ENCODE assay signal across 19 cellular contexts in the genomic region with DNA sequence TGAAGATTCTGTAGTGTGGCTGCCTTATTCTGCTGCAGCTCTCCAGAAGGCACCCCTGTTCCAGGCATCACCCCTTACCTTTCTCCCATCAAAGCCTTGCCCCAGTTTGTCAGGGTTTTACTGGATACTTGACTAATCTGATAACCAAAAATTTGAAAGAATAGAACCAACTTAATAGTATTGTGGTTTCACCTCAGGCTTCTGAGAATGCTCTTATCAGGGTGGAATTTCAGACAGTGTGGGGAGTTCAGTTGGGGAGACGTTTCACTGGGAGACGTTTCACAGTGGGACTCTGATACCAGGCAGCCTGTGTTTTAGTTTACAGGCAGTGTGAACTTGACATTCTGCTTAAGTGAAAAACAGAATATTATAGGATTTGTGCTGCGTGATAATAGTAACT.
"Had no signal": no experiment of that assay in that cellular context is flagged by ENCODE, and none has a peak within 500 bp of the region (broad histone marks: within the 10 kb centered on the region; RNA-seq: fewer than 3 reads in every experiment).

No MANE protein-coding gene starts in this region.

- H3K4me1 ChIP-seq: sigmoid colon, transverse colon had no signal

- ATAC-seq: left lobe of liver; naive thymus-derived CD4-positive, alpha-beta T cell; stimulated activated naive B cell treated with anti-CD40 and anti-IgM and Interleukin-4, amounts not matched to agents 10 μg/mL and 1 μg/mL and 100 μg/mL, for 72 hours; stimulated activated naive CD8-positive, alpha-beta T cell treated with anti-CD3 and anti-CD28 coated beads, Interleukin-15, amount 100 ng/mL, for 72 hours had no signal

- H3K27me3 ChIP-seq: esophagus squamous epithelium, right atrium auricular region, sigmoid colon, transverse colon had no signal

- H3K36me3 ChIP-seq: transverse colon had no signal

- H3K4me3 ChIP-seq: esophagus squamous epithelium, right atrium auricular region, sigmoid colon, skin epidermis, thoracic aorta, transverse colon had no signal

- H3K27ac ChIP-seq: epithelial cell of prostate, esophagus squamous epithelium, right atrium auricular region, sigmoid colon, skin epidermis, thoracic aorta, transverse colon had no signal

- DNase-seq: effector memory CD4-positive, alpha-beta T cell; esophagus squamous epithelium; foreskin melanocyte; hippocampal formation; islet precursor cell; mammary epithelial cell; naive thymus-derived CD4-positive, alpha-beta T cell; nephron progenitor cell; sigmoid colon; stimulated activated CD4-positive, alpha-beta T cell treated with anti-CD3 and anti-CD28 coated beads, Interleukin-2, amount 100 ng/mL, for 24 hours; stimulated activated CD4-positive, alpha-beta T cell treated with anti-CD3 and anti-CD28 coated beads, Interleukin-4, amount 100 ng/mL, for 4 hours; stimulated activated naive B cell treated with anti-CD40 and anti-IgM and Interleukin-4, amounts not matched to agents 10 μg/mL and 1 μg/mL and 100 μg/mL, for 72 hours; stimulated activated naive CD8-positive, alpha-beta T cell treated with anti-CD3 and anti-CD28 coated beads, Interleukin-15, amount 100 ng/mL, for 72 hours; transverse colon had no signal

- H3K9me3 ChIP-seq: esophagus squamous epithelium, right atrium auricular region, sigmoid colon, thoracic aorta, transverse colon had no signal
